ENCODE assay signal across 9 cellular contexts in the genomic region with DNA sequence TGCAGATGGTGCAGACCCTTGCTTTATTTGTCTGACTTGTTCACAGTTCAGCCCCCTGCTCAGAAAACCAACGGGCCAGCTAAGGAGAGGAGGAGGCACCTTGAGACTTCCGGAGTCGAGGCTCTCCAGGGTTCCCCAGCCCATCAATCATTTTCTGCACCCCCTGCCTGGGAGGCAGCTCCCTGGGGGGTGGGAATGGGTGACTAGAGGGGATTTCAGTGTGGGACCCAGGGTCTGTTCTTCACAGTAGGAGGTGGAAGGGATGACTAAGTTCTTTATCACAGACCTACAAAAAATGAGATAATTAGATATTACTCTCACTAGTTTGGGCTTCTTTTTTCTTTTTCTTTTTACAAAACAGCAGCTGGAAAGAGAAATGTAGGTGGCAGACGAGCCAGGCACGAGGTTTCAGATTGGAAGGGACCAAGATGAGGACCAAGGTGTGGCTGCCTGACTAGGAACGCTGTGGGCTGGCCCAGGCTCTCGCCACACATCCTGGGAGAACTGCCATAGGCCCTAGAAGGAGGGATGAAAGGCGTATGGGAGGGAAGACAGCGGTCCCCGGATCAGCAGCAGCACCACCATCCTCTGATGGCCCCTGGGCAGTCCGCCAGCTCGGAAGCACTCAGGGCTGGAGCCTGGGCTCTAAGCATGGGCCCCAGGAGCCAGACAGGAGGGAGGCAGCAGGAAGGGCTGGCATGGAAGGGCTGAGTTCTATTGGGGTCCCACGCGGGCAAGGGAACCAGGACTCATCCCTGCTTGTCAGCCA. TPM values are rescaled to one million over a fixed set of nuclear protein-coding genes. Genes with fewer than 3 reads are reported as not detected.
A peak's percentile ranks its signal among the peaks of the same experiment; 100 is the strongest.
DNase-seq lines count a peak whose midpoint lies in the region; ATAC-seq and TF ChIP-seq lines count a peak whose summit lies in the region.
"Had no signal": no experiment of that assay in that cellular context is flagged by ENCODE, and none has a peak within 500 bp of the region (broad histone marks: within the 10 kb centered on the region; RNA-seq: fewer than 3 reads in every experiment).

No MANE protein-coding gene starts in this region.

- H3K27me3 ChIP-seq in esophagus muscularis mucosa (no peaks in the 10 kb centered on the region), psoas muscle (ENCODE audit: insufficient read depth in 3 of 3, low read length in 2 of 3) (no peaks in the 10 kb centered on the region)
- H3K27me3 ChIP-seq: ovary had no signal

- TF ChIP-seq POLR2A in esophagus muscularis mucosa (IDR thresholded peaks at IDR 0.05; ENCODE audit: low read depth): no peak

- intact Hi-C loops in esophagus muscularis mucosa (cut with DNase I) (loop anchor here (5.0 kb wide), 2 partner anchors 80 to 140 kb away; partner anchors contain the start of gene MYH9), psoas muscle (cut with DNase I) (no loop called here)

- no peak overlapping the region for H3K4me3 Mint-ChIP-seq in endothelial cell (ENCODE audit: unreplicated experiment)

- H3K27ac ChIP-seq in esophagus muscularis mucosa (replicated peaks in 1 of 4): peak overlapping the region; percentile 89 to 97 (median 92)
- peak overlapping the region; percentile 97 for H3K27ac ChIP-seq in psoas muscle

- no peak overlapping the region for H3K27ac Mint-ChIP-seq in endothelial cell (ENCODE audit: unreplicated experiment)

- WGBS in esophagus muscularis mucosa: 43% methylated on average over 10 of the region's 14 CpGs
- WGBS in psoas muscle, 3 donors: 66 to 80% (median 70%) methylated on average over 14 of the region's 14 CpGs

- H3K27me3 Mint-ChIP-seq in endothelial cell (ENCODE audit: unreplicated experiment): peaks cover 3% of the 10 kb centered on the region

- H3K36me3 Mint-ChIP-seq in endothelial cell (ENCODE audit: low read depth, unreplicated experiment): peaks cover 9% of the 10 kb centered on the region

- H3K36me3 ChIP-seq in esophagus muscularis mucosa: peaks cover 0 to 15% (median 10%) of the 10 kb centered on the region in 4 donors
- peaks cover 0 to 16% of the 10 kb centered on the region in 2 donors for H3K36me3 ChIP-seq in psoas muscle (ENCODE audit: insufficient read depth in 1 of 2, low read depth in 1 of 2)
- H3K36me3 ChIP-seq: ovary had no signal

- no peak for ATAC-seq in psoas muscle

- no peak for TF ChIP-seq EP300 in esophagus muscularis mucosa (IDR thresholded peaks at IDR 0.05)

- peaks cover 3% of the 10 kb centered on the region for H3K4me1 Mint-ChIP-seq in endothelial cell (ENCODE audit: unreplicated experiment)

- TF ChIP-seq CTCF in esophagus muscularis mucosa (IDR thresholded peaks at IDR 0.05): no peak
- TF ChIP-seq CTCF in psoas muscle (IDR thresholded peaks at IDR 0.05): no peak
- no peak for TF ChIP-seq CTCF in endothelial cell (IDR thresholded peaks at IDR 0.05; ENCODE audit: unreplicated experiment)

- peaks cover 74 to 96% (median 87%) of the 10 kb centered on the region in 4 donors for H3K4me1 ChIP-seq in esophagus muscularis mucosa
- H3K4me1 ChIP-seq in psoas muscle: peaks cover 80% of the 10 kb centered on the region

- no peak overlapping the region for H3K4me3 ChIP-seq in esophagus muscularis mucosa
- no peak overlapping the region for H3K4me3 ChIP-seq in psoas muscle
- H3K4me3 ChIP-seq: ovary had no signal

- DNase-seq in EH (ENCODE audit: low read depth): peak; percentile 88
- DNase-seq in SHP77 treated with DMSO at 0.1 percent for 48 hours (lab: John Stamatoyannopoulos, UW): peak; percentile 25
- no peak for DNase-seq in esophagus muscularis mucosa (ENCODE audit: extremely low spot score)
- DNase-seq in psoas muscle: peak; percentile 48 to 52
- no peak for DNase-seq in endothelial cell (ENCODE audit: low spot score)
- no peak for DNase-seq in NCI-H345 (lab: John Stamatoyannopoulos, UW)
- no peak for DNase-seq in NCI-H146 (lab: John Stamatoyannopoulos, UW)
- DNase-seq in NCI-H774 (lab: John Stamatoyannopoulos, UW): no peak

- no peaks in the 10 kb centered on the region for H3K9me3 Mint-ChIP-seq in endothelial cell (ENCODE audit: unreplicated experiment)

- H3K9me3 ChIP-seq in esophagus muscularis mucosa: no peaks in the 10 kb centered on the region
- no peaks in the 10 kb centered on the region for H3K9me3 ChIP-seq in psoas muscle
- H3K9me3 ChIP-seq: ovary had no signal

RNA-seq across cellular contexts. Expression of gene TXN2, which starts 14.2 kb away (rescaled TPM):
- 10 to 100 TPM; 34.9 to 56.5 (median 47.2) TPM for total RNA-seq in esophagus muscularis mucosa
- total RNA-seq in psoas muscle: 100 to 1,000 TPM in 3 of 4 donors, 10 to 100 TPM in 1; 83.9 to 146 (median 112) TPM
- polyA plus RNA-seq in psoas muscle: 100 to 1,000 TPM; 109 to 155 (median 115) TPM
- total RNA-seq in endothelial cell (ENCODE audit: unreplicated experiment): 67.3 TPM

RNA-seq across cellular contexts. Expression of gene FOXRED2, which starts 39.6 kb away (rescaled TPM):
- 10 to 100 TPM in 1 of 4 donors, 1 to 10 TPM in 3; 4.6 to 12.5 (median 5.4) TPM for total RNA-seq in esophagus muscularis mucosa
- 10 to 100 TPM in 1 of 4 donors, 1 to 10 TPM in 3; 6.4 to 10.2 (median 7.9) TPM for total RNA-seq in psoas muscle
- polyA plus RNA-seq in psoas muscle: 1 to 10 TPM; 3.3 to 9.0 (median 5.0) TPM
- total RNA-seq in endothelial cell (ENCODE audit: unreplicated experiment): 17.6 TPM

Comparison
In these comparisons a context has a peak if more than half of its experiments do, and no peak if none do; other contexts are left out.
1. DNase-seq: peak in EH (single experiment), SHP77 treated with DMSO at 0.1 percent for 48 hours (single experiment) and psoas muscle (2 of 2); none in esophagus muscularis mucosa (single experiment), endothelial cell (single experiment), NCI-H345 (single experiment), NCI-H146 (single experiment) and NCI-H774 (single experiment).